Comparison of ENCODE assay signal across 1 cellular context in genomic region chr2:226552571-226553285, GRCh38.
TF ChIP-seq lines count a peak whose summit lies in the region.

No MANE protein-coding gene starts in this region.

TF ChIP-seq in GM23338, 12 proteins besides CTCF, POLR2A, EP300 and RAD21 (continued from another document):
- TF ChIP-seq REST (IDR thresholded peaks at IDR 0.05; ENCODE audit: unreplicated experiment) = no peak
- TF ChIP-seq JUNB (IDR thresholded peaks at IDR 0.05; ENCODE audit: unreplicated experiment) = no peak
- no peak for TF ChIP-seq ZNF331 (CRISPR knock-in tag; IDR thresholded peaks at IDR 0.05; ENCODE audit: low read depth)
